In the genomic region with DNA sequence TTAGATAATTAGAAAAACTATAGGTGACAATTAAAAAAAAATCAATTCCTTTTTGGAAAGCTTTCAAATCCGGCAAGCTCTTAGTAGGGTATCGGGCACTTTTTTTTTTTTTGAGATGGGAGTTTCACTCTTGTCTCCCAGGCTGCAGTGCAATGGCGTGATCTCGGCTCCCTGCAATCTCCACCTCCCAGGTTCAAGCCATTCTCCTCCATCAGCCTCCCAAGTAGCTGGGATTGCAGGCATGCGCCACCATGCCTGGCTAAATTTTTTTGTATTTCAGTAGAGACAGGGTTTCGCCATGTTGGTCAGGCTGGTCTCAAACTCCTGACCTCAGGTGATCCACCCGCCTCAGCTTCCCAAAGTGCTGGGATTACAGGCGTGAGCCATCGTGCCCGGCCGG, we compare ENCODE assay signal across 1 cellular context. TPM values are rescaled to one million over a fixed set of nuclear protein-coding genes. Genes with fewer than 3 reads are reported as not detected.
"Had no signal": no experiment of that assay in that cellular context is flagged by ENCODE, and none has a peak within 500 bp of the region (broad histone marks: within the 10 kb centered on the region; RNA-seq: fewer than 3 reads in every experiment).

No MANE protein-coding gene starts in this region.

RNA-seq across cellular contexts. Expression of gene ISM2, which starts 46.6 kb away (rescaled TPM):
- total RNA-seq: HT-29 had no signal
